1 cellular context compared by ENCODE assay signal in the genomic region with DNA sequence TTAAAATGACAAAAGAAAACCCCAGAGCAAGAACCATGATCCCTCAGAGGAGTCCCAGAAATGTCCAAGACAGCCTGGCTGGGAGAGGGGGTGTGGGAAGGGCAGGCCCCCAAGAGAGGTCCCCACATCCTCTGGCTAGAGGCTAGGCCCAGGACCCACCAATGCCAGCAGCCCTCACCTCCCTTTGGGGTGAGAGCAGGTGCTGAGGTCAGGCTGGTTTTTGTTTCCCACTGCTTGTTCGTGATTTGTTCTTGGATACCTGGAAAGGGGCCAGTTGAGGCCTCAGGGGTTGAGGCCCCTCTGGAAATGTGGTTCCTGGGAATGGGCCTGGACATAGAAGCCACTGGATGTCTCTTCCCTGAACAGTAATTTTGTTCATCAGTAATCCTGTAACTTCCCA.
TF ChIP-seq lines count a peak whose summit lies in the region.

No MANE protein-coding gene starts in this region.

TF ChIP-seq in HepG2, 621 proteins besides CTCF, POLR2A, EP300 and RAD21:
- no peak for TF ChIP-seq MAF1 (CRISPR knock-in tag; IDR thresholded peaks at IDR 0.05; ENCODE audit: borderline replicate concordance)
- no peak for TF ChIP-seq BRCA1 (CRISPR knock-in tag; IDR thresholded peaks at IDR 0.05)
- TF ChIP-seq KLF12 (CRISPR knock-in tag; IDR thresholded peaks at IDR 0.05; ENCODE audit: borderline replicate concordance), result no peak
- no peak for TF ChIP-seq ZBTB38 (CRISPR knock-in tag; IDR thresholded peaks at IDR 0.05)
- TF ChIP-seq BRD4 (CRISPR knock-in tag; IDR thresholded peaks at IDR 0.05), result no peak
- TF ChIP-seq, protein P1, sequence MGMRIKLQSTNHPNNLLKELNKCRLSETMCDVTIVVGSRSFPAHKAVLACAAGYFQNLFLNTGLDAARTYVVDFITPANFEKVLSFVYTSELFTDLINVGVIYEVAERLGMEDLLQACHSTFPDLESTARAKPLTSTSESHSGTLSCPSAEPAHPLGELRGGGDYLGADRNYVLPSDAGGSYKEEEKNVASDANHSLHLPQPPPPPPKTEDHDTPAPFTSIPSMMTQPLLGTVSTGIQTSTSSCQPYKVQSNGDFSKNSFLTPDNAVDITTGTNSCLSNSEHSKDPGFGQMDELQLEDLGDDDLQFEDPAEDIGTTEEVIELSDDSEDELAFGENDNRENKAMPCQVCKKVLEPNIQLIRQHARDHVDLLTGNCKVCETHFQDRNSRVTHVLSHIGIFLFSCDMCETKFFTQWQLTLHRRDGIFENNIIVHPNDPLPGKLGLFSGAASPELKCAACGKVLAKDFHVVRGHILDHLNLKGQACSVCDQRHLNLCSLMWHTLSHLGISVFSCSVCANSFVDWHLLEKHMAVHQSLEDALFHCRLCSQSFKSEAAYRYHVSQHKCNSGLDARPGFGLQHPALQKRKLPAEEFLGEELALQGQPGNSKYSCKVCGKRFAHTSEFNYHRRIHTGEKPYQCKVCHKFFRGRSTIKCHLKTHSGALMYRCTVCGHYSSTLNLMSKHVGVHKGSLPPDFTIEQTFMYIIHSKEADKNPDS (CRISPR knock-in tag; IDR thresholded peaks at IDR 0.05), result no peak
- TF ChIP-seq ZBTB10 (CRISPR knock-in tag; IDR thresholded peaks at IDR 0.05; ENCODE audit: borderline replicate concordance), result no peak
- TF ChIP-seq ZNF792 (CRISPR knock-in tag; IDR thresholded peaks at IDR 0.05), result no peak
- no peak for TF ChIP-seq SMARCC2 (IDR thresholded peaks at IDR 0.05)
- no peak for TF ChIP-seq RARG (CRISPR knock-in tag; IDR thresholded peaks at IDR 0.05; ENCODE audit: low read depth)
- TF ChIP-seq ZNF256 (CRISPR knock-in tag; conservative IDR thresholded peaks at IDR 0.05), result no peak
